Comparison of ENCODE assay signal across 9 cellular contexts in the genomic region with DNA sequence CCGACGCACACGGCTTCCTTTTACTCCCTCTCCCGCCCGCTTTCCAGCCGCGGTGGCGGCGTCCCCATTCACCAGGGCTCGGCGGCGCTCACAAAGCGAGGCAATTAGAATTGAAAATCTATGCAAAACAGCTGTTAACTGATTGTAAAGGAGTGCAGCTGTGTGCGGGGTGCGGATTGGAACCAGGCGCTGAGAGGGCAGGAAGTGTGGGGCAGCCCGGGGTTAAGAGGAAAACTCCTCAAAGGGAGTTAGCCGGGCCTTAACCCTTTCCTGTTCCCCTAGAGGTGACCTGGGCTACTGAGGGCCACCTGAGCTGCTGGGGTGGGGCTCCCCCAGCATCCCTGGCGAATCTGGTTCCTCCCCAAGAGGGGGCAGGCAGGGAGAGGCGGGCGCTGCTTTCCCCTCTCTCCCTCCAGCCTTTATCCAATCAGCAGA. TPM values are rescaled to one million over a fixed set of nuclear protein-coding genes. Genes with fewer than 3 reads are reported as not detected.
DNase-seq lines count a peak whose midpoint lies in the region; TF ChIP-seq lines count a peak whose summit lies in the region.
"Had no signal": no experiment of that assay in that cellular context is flagged by ENCODE, and none has a peak within 500 bp of the region (broad histone marks: within the 10 kb centered on the region; RNA-seq: fewer than 3 reads in every experiment).

No MANE protein-coding gene starts in this region.

- H3K4me2 ChIP-seq in OCI-LY7 (ENCODE audit: low read length) (peak overlapping the region; percentile 82), hepatocyte (peak overlapping the region; percentile 76)

- CTCF ChIA-PET in OCI-LY7 (lab: Charles Lee; ENCODE audit: unreplicated experiment): interaction anchor here (0.6 kb wide), 1 partner anchor 56 kb away, joined by 3 read pairs; no protein-coding TSS in a partner anchor

- H2AFZ ChIP-seq in OCI-LY7 (ENCODE audit: low read length): peak overlapping the region; percentile 48; the same call in 1 of the 2 replicates
- no peak overlapping the region for H2AFZ ChIP-seq in hepatocyte

- H3K4me3 ChIP-seq in OCI-LY7 (ENCODE audit: low read depth, low read length, poor library complexity, severe bottlenecking) (peak overlapping the region; percentile 52), hepatocyte (no peak overlapping the region), stomach (peak overlapping the region in 1 of 4 donors; percentile 18), coronary artery (no peak overlapping the region), tibial nerve (no peak overlapping the region)

- peak; percentile 44; the same call in 1 of the 2 replicates for TF ChIP-seq CTCF in OCI-LY7 (conservative IDR thresholded peaks at IDR 0.05; ENCODE audit: low read length)
- TF ChIP-seq CTCF in hepatocyte (IDR thresholded peaks at IDR 0.05; ENCODE audit: poor library complexity): no peak
- TF ChIP-seq CTCF in stomach (IDR thresholded peaks at IDR 0.05): no peak
- no peak for TF ChIP-seq CTCF in coronary artery (IDR thresholded peaks at IDR 0.05)
- TF ChIP-seq CTCF in tibial nerve (IDR thresholded peaks at IDR 0.05): no peak

- H3K36me3 ChIP-seq in OCI-LY7 (ENCODE audit: insufficient read depth, low read length): no peaks in the 10 kb centered on the region
- no peaks in the 10 kb centered on the region for H3K36me3 ChIP-seq in hepatocyte (replicated peaks; ENCODE audit: insufficient read depth, low read depth)
- H3K36me3 ChIP-seq in stomach: no peaks in the 10 kb centered on the region
- no peaks in the 10 kb centered on the region for H3K36me3 ChIP-seq in tibial nerve

- no TSS peak for BruUV-seq in OCI-LY7 (replicated peaks; lab: Mats Ljungman, UMichigan)

- H3K27me3 ChIP-seq in hepatocyte: no peaks in the 10 kb centered on the region
- no peaks in the 10 kb centered on the region for H3K27me3 ChIP-seq in stomach
- no peaks in the 10 kb centered on the region for H3K27me3 ChIP-seq in tibial nerve

- H3K27ac ChIP-seq in OCI-LY7 (ENCODE audit: low read depth, low read length, poor library complexity, severe bottlenecking) (peak overlapping the region; percentile 48), hepatocyte (peak overlapping the region; percentile 62), stomach (peak overlapping the region in 4 of 5 donors; percentile 48 to 56 (median 55)), coronary artery (no peak overlapping the region), tibial nerve (no peak overlapping the region)

- TF ChIP-seq EP300 in stomach (IDR thresholded peaks at IDR 0.05) (no peak), tibial nerve (IDR thresholded peaks at IDR 0.05) (no peak)

- 17% methylated on average over 21 of the region's 21 CpGs for WGBS in hepatocyte (ENCODE audit: low lambda C conversion rate, missing lambda C conversion rate)
- WGBS in stomach, 5 donors: 10 to 18% (median 16%) methylated on average over 20 to 21 of the region's 21 CpGs
- 17 to 27% methylated on average over 19 to 21 of the region's 21 CpGs for WGBS in tibial nerve, 2 donors

- intact Hi-C loops in OCI-LY7 (cut with micrococcal nuclease; ENCODE audit: unreplicated experiment) (no loop called here), stomach (cut with DNase I; ENCODE audit: low total_unique reads) (loop anchor here (5.0 kb wide), 2 partner anchors 50 to 180 kb away; no protein-coding TSS in a partner anchor)

- POLR2A ChIA-PET in OCI-LY7 (lab: Charles Lee): interaction anchor here (0.7 to 0.9 kb wide), 2 partner anchors 78 to 178 kb away, joined by 3 read pairs; no protein-coding TSS in a partner anchor

- TF ChIP-seq POLR2A in stomach (IDR thresholded peaks at IDR 0.05) (no peak), tibial nerve (IDR thresholded peaks at IDR 0.05) (no peak)

- H3K4me1 ChIP-seq in OCI-LY7 (ENCODE audit: insufficient read depth, low read length, poor library complexity, severe bottlenecking) (peaks cover 69% of the 10 kb centered on the region), hepatocyte (ENCODE audit: insufficient read depth) (peaks cover 60% of the 10 kb centered on the region), stomach (peaks cover 55 to 87% (median 80%) of the 10 kb centered on the region in 4 donors), tibial nerve (peaks cover 0 to 47% (median 26%) of the 10 kb centered on the region in 4 donors)

- H3K9me3 ChIP-seq in OCI-LY7 (ENCODE audit: low read length) (no peaks in the 10 kb centered on the region), hepatocyte (ENCODE audit: low read depth) (no peaks in the 10 kb centered on the region), stomach (no peaks in the 10 kb centered on the region), tibial nerve (no peaks in the 10 kb centered on the region)

- H3K9me2 ChIP-seq in OCI-LY7 (ENCODE audit: insufficient read depth, low read length) (no peaks in the 10 kb centered on the region), hepatocyte (replicated peaks; ENCODE audit: insufficient read depth) (no peaks in the 10 kb centered on the region)

- H3K79me2 ChIP-seq in OCI-LY7 (ENCODE audit: insufficient read depth, low read depth, low read length): no peaks in the 10 kb centered on the region
- H3K79me2 ChIP-seq in hepatocyte: peaks cover 72% of the 10 kb centered on the region

- peak; percentile 9 for DNase-seq in activated CD4-positive, alpha-beta T cell treated with anti-CD3 and anti-CD28 coated beads for 48 hours
- DNase-seq in activated CD4-positive, alpha-beta T cell treated with anti-CD3 and anti-CD28 coated beads, Interleukin-2, amount 50 U/mL, for 4 hours: no peak
- peak; percentile 85 for DNase-seq in OCI-LY7 (ENCODE audit: low spot score)
- DNase-seq in hepatocyte (ENCODE audit: low spot score): no peak
- peak; percentile 51 for DNase-seq in stomach
- no peak for DNase-seq in coronary artery (ENCODE audit: low spot score)
- no peak for DNase-seq in D341Med (ENCODE audit: low spot score)
- no peak for DNase-seq in tibial nerve (ENCODE audit: low spot score in 2 of 2)
- DNase-seq: islet precursor cell had no signal

- H4K20me1 ChIP-seq in OCI-LY7 (ENCODE audit: insufficient read depth, low read length) (no peaks in the 10 kb centered on the region), hepatocyte (ENCODE audit: insufficient read depth, poor library complexity, severe bottlenecking) (peaks cover 60% of the 10 kb centered on the region)

RNA-seq across cellular contexts. Expression of gene GSE1, which starts 5.8 kb away (rescaled TPM):
- total RNA-seq in OCI-LY7 (2014; rRNA removed; shearing (Covaris generic)): 30.9 and 32.4 TPM in 2 replicates
- 56.2 and 66.6 TPM in 2 replicates for total RNA-seq in OCI-LY7 (2022)
- total RNA-seq in hepatocyte: 32.8 and 43.5 TPM in 2 replicates
- polyA plus RNA-seq in hepatocyte: 27.9 and 33.1 TPM in 2 replicates
- total RNA-seq in stomach: 100 to 1,000 TPM in 4 of 5 donors, 10 to 100 TPM in 1; 58.2 to 294 (median 141) TPM
- polyA plus RNA-seq in stomach: 10 to 100 TPM; 11.8 to 21.1 (median 12.9) TPM
- 100 to 1,000 TPM in 1 of 4 donors, 10 to 100 TPM in 3; 65.1 to 147 (median 83.5) TPM for total RNA-seq in tibial nerve

Comparison
In these comparisons a context has a peak if more than half of its experiments do, and no peak if none do; other contexts are left out.
1. DNase-seq: peak in activated CD4-positive, alpha-beta T cell treated with anti-CD3 and anti-CD28 coated beads for 48 hours (single experiment), OCI-LY7 (single experiment) and stomach (single experiment); none in activated CD4-positive, alpha-beta T cell treated with anti-CD3 and anti-CD28 coated beads, Interleukin-2, amount 50 U/mL, for 4 hours (0 of 2), hepatocyte (single experiment), coronary artery (single experiment), D341Med (single experiment) and tibial nerve (0 of 2).
2. H3K27ac ChIP-seq: peak in OCI-LY7 (single experiment), hepatocyte (single experiment) and stomach (4 of 5); none in coronary artery (0 of 2) and tibial nerve (0 of 4).